In the genomic region with DNA sequence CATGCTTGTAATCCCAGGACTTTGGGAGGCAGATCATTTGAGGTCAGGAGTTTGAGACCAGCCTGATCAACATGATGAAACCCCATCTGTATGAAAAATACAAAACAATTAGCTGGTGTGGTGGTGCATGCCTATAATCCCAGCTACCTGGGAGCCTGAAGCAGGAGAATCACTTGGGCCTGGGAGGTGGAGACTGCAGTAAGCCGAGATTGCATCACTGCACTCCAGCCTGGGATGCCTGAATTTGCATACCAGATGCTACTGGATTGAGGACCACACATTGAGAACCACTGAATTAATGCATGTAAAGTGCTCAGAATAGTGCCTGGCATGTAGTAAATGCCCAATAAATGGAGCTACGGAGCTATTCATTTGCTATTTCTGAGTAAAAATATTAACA, we compare ENCODE assay signal across 33 cellular contexts. TPM values are rescaled to one million over a fixed set of nuclear protein-coding genes. Genes with fewer than 3 reads are reported as not detected.
"Had no signal": no experiment of that assay in that cellular context is flagged by ENCODE, and none has a peak within 500 bp of the region (broad histone marks: within the 10 kb centered on the region; RNA-seq: fewer than 3 reads in every experiment).

No MANE protein-coding gene starts in this region.

- H3K4me3 ChIP-seq: adrenal gland, body of pancreas, breast epithelium, SJCRH30, SK-N-MC had no signal

- H3K27me3 ChIP-seq: body of pancreas, breast epithelium had no signal

- H3K36me3 ChIP-seq: adrenal gland, breast epithelium, SJCRH30 had no signal

- H3K27ac ChIP-seq: adrenal gland, body of pancreas, breast epithelium, SJCRH30, SK-N-MC had no signal

- H3K9me3 ChIP-seq: adrenal gland, body of pancreas, breast epithelium, SJCRH30 had no signal

- FAIRE-seq: astrocyte, TTC549 had no signal

- H3K4me1 ChIP-seq: adrenal gland, breast epithelium, SJCRH30 had no signal

- ATAC-seq: activated naive CD4-positive, alpha-beta T cell treated with anti-CD3 and anti-CD28 coated beads, Interleukin-2, amount 50 U/mL, for 72 hours; activated T-cell treated with anti-CD3 and anti-CD28 coated beads, Interleukin-2, amount 50 U/mL, for 4 hours; body of pancreas; Panc1 had no signal

- DNase-seq: activated B cell treated with CpG ODN at 0.5 μM for 24 hours; activated CD4-positive, alpha-beta memory T cell treated with anti-CD3 and anti-CD28 coated beads for 36 hours; activated CD4-positive, alpha-beta T cell treated with anti-CD3 and anti-CD28 coated beads for 4 hours; activated CD4-positive, alpha-beta T cell treated with anti-CD3 and anti-CD28 coated beads, Interleukin-2, amount 50 U/mL, for 1 hour; activated CD4-positive, CD25-positive, alpha-beta regulatory T cell treated with anti-CD3 and anti-CD28 coated beads, Interleukin-2, amount 50 U/mL, for 72 hours; activated CD8-positive, alpha-beta memory T cell treated with anti-CD3 and anti-CD28 coated beads, Interleukin-2, amount 50 U/mL, for 4 hours; activated gamma-delta T cell treated with Interleukin-2 at 50 U/mL for 16 hours; activated naive CD4-positive, alpha-beta T cell treated with anti-CD3 and anti-CD28 coated beads for 36 hours; activated T-cell treated with anti-CD3 and anti-CD28 coated beads for 4 hours; activated T-cell treated with anti-CD3 and anti-CD28 coated beads, Interleukin-2, amount 50 U/mL, for 4 hours; adrenal gland; body of pancreas; caudate nucleus; cerebellar nuclear complex; NCI-H1092 treated with DMSO at 0.1 percent for 48 hours; NCI-H1417; NCI-H146; NCI-H187; NCI-H2029 treated with DMSO at 0.1 percent for 48 hours; NCI-H2107; NCI-H226; NCI-H446 treated with DMSO at 0.1 percent for 48 hours; NCI-H524 treated with DMSO at 0.1 percent for 48 hours; SHP77; SJCRH30 had no signal

RNA-seq across cellular contexts. Expression of a gene that starts 14.9 kb away (rescaled TPM):
- total RNA-seq: activated B cell treated with CpG ODN at 0.5 μM for 24 hours; activated naive CD4-positive, alpha-beta T cell treated with anti-CD3 and anti-CD28 coated beads for 36 hours; activated naive CD4-positive, alpha-beta T cell treated with anti-CD3 and anti-CD28 coated beads, Interleukin-2, amount 50 U/mL, for 72 hours; astrocyte; breast epithelium; RPMI7951 had no signal

RNA-seq across cellular contexts. Expression of a gene that starts 42.3 kb away (rescaled TPM):
- total RNA-seq: activated B cell treated with CpG ODN at 0.5 μM for 24 hours; activated naive CD4-positive, alpha-beta T cell treated with anti-CD3 and anti-CD28 coated beads for 36 hours; activated T-cell treated with anti-CD3 and anti-CD28 coated beads, Interleukin-2, amount 50 U/mL, for 4 hours; astrocyte; breast epithelium; LHCN-M2; RPMI7951; SJCRH30 had no signal
